20 cellular contexts compared by ENCODE assay signal in the genomic region with DNA sequence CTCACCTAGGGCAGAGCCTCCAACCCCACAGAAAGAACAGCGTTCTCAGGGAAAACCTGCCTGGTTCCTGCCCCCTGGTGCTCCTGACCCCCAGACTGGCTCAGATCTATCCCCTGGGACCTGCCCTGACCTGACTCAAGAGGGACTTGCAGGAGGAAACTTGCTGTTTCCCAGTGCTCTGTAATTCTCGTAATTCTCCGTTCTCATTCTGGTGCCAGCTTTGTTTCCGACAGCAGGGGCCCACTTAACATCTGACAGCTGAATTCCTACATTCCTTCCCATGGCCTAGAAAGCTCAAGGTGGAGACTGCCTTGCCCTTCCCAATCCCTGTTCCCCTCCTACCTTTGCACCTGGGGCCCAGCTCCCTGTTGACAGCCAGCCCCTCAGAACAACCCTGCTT. TPM values are rescaled to one million over a fixed set of nuclear protein-coding genes. Genes with fewer than 3 reads are reported as not detected.
A peak's percentile ranks its signal among the peaks of the same experiment; 100 is the strongest.
DNase-seq lines count a peak whose midpoint lies in the region; ATAC-seq and TF ChIP-seq lines count a peak whose summit lies in the region.
"Had no signal": no experiment of that assay in that cellular context is flagged by ENCODE, and none has a peak within 500 bp of the region (broad histone marks: within the 10 kb centered on the region; RNA-seq: fewer than 3 reads in every experiment).

No MANE protein-coding gene starts in this region.

- WGBS in H9 (ENCODE audit: extremely low coverage, insufficient read length, low lambda C conversion rate), result no CpG with 5 or more reads among the region's 4 CpGs
- WGBS in esophagus squamous epithelium, 2 donors, result 8 to 13% methylated on average over 3 to 4 of the region's 4 CpGs

- H3K9me3 ChIP-seq in H9 (ENCODE audit: control insufficient read depth, low read depth, low read length) (no peaks in the 10 kb centered on the region), neural progenitor cell (ENCODE audit: low read depth) (no peaks in the 10 kb centered on the region), esophagus squamous epithelium (peaks cover 0 to 3% (median 3%) of the 10 kb centered on the region in 3 donors)
- H3K9me3 ChIP-seq: left lung, psoas muscle had no signal

- no peak overlapping the region for H2BK120ac ChIP-seq in H9 (ENCODE audit: low read depth, low read length, poor library complexity, severe bottlenecking)

- no peak overlapping the region for H2BK5ac ChIP-seq in H9 (ENCODE audit: insufficient read length, low read length)

- H3K27ac Mint-ChIP-seq in T-helper 1 cell treated with Interleukin-12 subunit alpha and Interleukin-12 subunit beta and Interleukin-4 antibody, amounts not matched to agents 30 μg/mL and 1 μg/mL, for 36 hours, result peak overlapping the region; percentile 91
- H3K27ac Mint-ChIP-seq in H9, result peak overlapping the region; percentile 86 to 98 (median 92)
- peak overlapping the region; percentile 67 for H3K27ac Mint-ChIP-seq in central memory CD8-positive, alpha-beta T cell (ENCODE audit: low read depth)
- no peak overlapping the region for H3K27ac Mint-ChIP-seq in neural progenitor cell
- H3K27ac Mint-ChIP-seq: CD4-positive, alpha-beta T cell had no signal

- H4K5ac ChIP-seq in H9 (ENCODE audit: insufficient read length, low read depth, low read length), result no peak overlapping the region

- intact Hi-C loops in esophagus squamous epithelium (cut with DNase I), result no loop called here

- H3K79me1 ChIP-seq in H9 (ENCODE audit: insufficient read depth, low read depth, low read length, poor library complexity, severe bottlenecking), result no peaks in the 10 kb centered on the region

- no peak for TF ChIP-seq CTCF in H9 (conservative IDR thresholded peaks at IDR 0.05)
- no peak for TF ChIP-seq CTCF in neural progenitor cell (IDR thresholded peaks at IDR 0.05)
- no peak for TF ChIP-seq CTCF in esophagus squamous epithelium (IDR thresholded peaks at IDR 0.05)

- no peak for ATAC-seq in central memory CD8-positive, alpha-beta T cell (replicated peaks; ENCODE audit: extremely low read depth, poor library complexity, severe bottlenecking)
- no peak for ATAC-seq in GM19395 (IDR thresholded peaks at IDR 0.05; ENCODE audit: unreplicated experiment)
- ATAC-seq: left lung, psoas muscle had no signal

- H3K36me3 Mint-ChIP-seq in T-helper 1 cell treated with Interleukin-12 subunit alpha and Interleukin-12 subunit beta and Interleukin-4 antibody, amounts not matched to agents 30 μg/mL and 1 μg/mL, for 36 hours (ENCODE audit: low read depth), result peaks cover 9% of the 10 kb centered on the region
- H3K36me3 Mint-ChIP-seq in H9 (ENCODE audit: insufficient read depth in 1 of 3, low read depth in 3 of 3) (peaks cover 7 to 11% (median 8%) of the 10 kb centered on the region in 3 experiments; a peak in 6 of 7 replicates), neural progenitor cell (no peaks in the 10 kb centered on the region)
- no peaks in the 10 kb centered on the region for H3K36me3 Mint-ChIP-seq in central memory CD8-positive, alpha-beta T cell (ENCODE audit: insufficient read depth)

- H3K27me3 ChIP-seq in H9 (ENCODE audit: insufficient read depth, low read length) (no peaks in the 10 kb centered on the region), neural progenitor cell (no peaks in the 10 kb centered on the region), esophagus squamous epithelium (peaks cover 0 to 35% (median 0%) of the 10 kb centered on the region in 4 donors)
- H3K27me3 ChIP-seq: brain microvascular endothelial cell, left lung had no signal

- no peaks in the 10 kb centered on the region for H3K79me2 ChIP-seq in H9 (ENCODE audit: insufficient read depth, low read length)
- no peaks in the 10 kb centered on the region for H3K79me2 ChIP-seq in neural progenitor cell (ENCODE audit: low read depth)
- H3K79me2 ChIP-seq: hepatocyte had no signal

- H3T11ph ChIP-seq in H9 (ENCODE audit: low read length), result no peak overlapping the region

- peak overlapping the region; percentile 38; the same call in 1 of the 2 replicates for H3K14ac ChIP-seq in H9 (ENCODE audit: insufficient read depth, low read length)

- H3K9me3 Mint-ChIP-seq in T-helper 1 cell treated with Interleukin-12 subunit alpha and Interleukin-12 subunit beta and Interleukin-4 antibody, amounts not matched to agents 30 μg/mL and 1 μg/mL, for 36 hours, result peaks cover 12% of the 10 kb centered on the region
- peaks cover 19 to 24% of the 10 kb centered on the region in 2 experiments for H3K9me3 Mint-ChIP-seq in H9
- H3K9me3 Mint-ChIP-seq in central memory CD8-positive, alpha-beta T cell, result no peaks in the 10 kb centered on the region
- H3K9me3 Mint-ChIP-seq in neural progenitor cell, result peaks cover 10% of the 10 kb centered on the region

- peaks cover 6% of the 10 kb centered on the region; the same call in 1 of the 2 replicates for H3K4me1 ChIP-seq in H9 (ENCODE audit: insufficient read depth, low read length)
- H3K4me1 ChIP-seq in neural progenitor cell, result peaks cover 5% of the 10 kb centered on the region
- H3K4me1 ChIP-seq in esophagus squamous epithelium, result peaks cover 0 to 17% (median 8%) of the 10 kb centered on the region in 3 donors
- H3K4me1 ChIP-seq: psoas muscle had no signal

- no peak overlapping the region for H3K4me3 ChIP-seq in neural progenitor cell
- no peak overlapping the region for H3K4me3 ChIP-seq in esophagus squamous epithelium
- H3K4me3 ChIP-seq: hepatocyte, left lung, psoas muscle, SK-N-MC had no signal

- H3K56ac ChIP-seq in H9 (ENCODE audit: insufficient read length, low read depth, low read length), result no peak overlapping the region

- peak overlapping the region; percentile 70 for H3K18ac ChIP-seq in H9 (ENCODE audit: insufficient read length, low read depth, low read length)

- H3K4ac ChIP-seq in H9 (ENCODE audit: low read depth, low read length), result no peak overlapping the region

- no peak overlapping the region for H2BK15ac ChIP-seq in H9 (ENCODE audit: low read depth, low read length)

- H3K36me3 ChIP-seq in neural progenitor cell, result no peaks in the 10 kb centered on the region
- H3K36me3 ChIP-seq in esophagus squamous epithelium, result no peaks in the 10 kb centered on the region
- H3K36me3 ChIP-seq: brain microvascular endothelial cell, left lung had no signal

- no peak overlapping the region for H3K27ac ChIP-seq in H9 (ENCODE audit: insufficient read length, low read depth, low read length)
- no peak overlapping the region for H3K27ac ChIP-seq in neural progenitor cell
- peak overlapping the region in 2 of 4 donors; percentile 48 to 61 for H3K27ac ChIP-seq in esophagus squamous epithelium
- H3K27ac ChIP-seq: 22Rv1, brain microvascular endothelial cell, hepatocyte, left lung, psoas muscle, SK-N-MC had no signal

- H2BK20ac ChIP-seq in H9 (ENCODE audit: low read depth, low read length, poor library complexity, severe bottlenecking), result no peak overlapping the region

- no peak overlapping the region for H3K23ac ChIP-seq in H9 (ENCODE audit: insufficient read length, low read depth, low read length)

- H4K8ac ChIP-seq in H9 (replicated peaks; ENCODE audit: insufficient read length, low read depth, low read length), result no peak overlapping the region

- no peaks in the 10 kb centered on the region for H3K23me2 ChIP-seq in H9 (ENCODE audit: insufficient read length, low read depth, low read length, poor library complexity, severe bottlenecking)

- H3K9ac ChIP-seq in H9 (ENCODE audit: extremely low read depth, insufficient read length, low read length), result no peak overlapping the region
- H3K9ac ChIP-seq in neural progenitor cell, result no peak overlapping the region

- H2AK5ac ChIP-seq in H9 (ENCODE audit: insufficient read length, low read length), result no peak overlapping the region

- H4K20me1 ChIP-seq in H9 (ENCODE audit: control insufficient read depth, insufficient read depth, insufficient read length), result no peaks in the 10 kb centered on the region
- H4K20me1 ChIP-seq in neural progenitor cell (ENCODE audit: low read depth), result no peaks in the 10 kb centered on the region

- no peak overlapping the region for H2BK12ac ChIP-seq in H9 (ENCODE audit: insufficient read length, low read depth, low read length)

- no peak for DNase-seq in T-helper 1 cell
- peak; percentile 81 for DNase-seq in H9
- DNase-seq in central memory CD8-positive, alpha-beta T cell (ENCODE audit: low spot score in 2 of 2), result no peak
- DNase-seq in neural progenitor cell (ENCODE audit: low spot score), result peak; percentile 45
- DNase-seq in esophagus squamous epithelium (lab: John Stamatoyannopoulos, UW), result no peak
- DNase-seq in RPMI8226, result no peak
- DNase-seq: activated CD8-positive, alpha-beta memory T cell treated with anti-CD3 and anti-CD28 coated beads, Interleukin-2, amount 50 U/mL, for 48 hours; brain microvascular endothelial cell; CD4-positive, alpha-beta T cell; DND-41; left lung; NCI-H146; NCI-H345; psoas muscle had no signal

- no peaks in the 10 kb centered on the region for H3F3A ChIP-seq in neural progenitor cell (ENCODE audit: low read depth)

- no peak overlapping the region for H2AFZ ChIP-seq in H9 (ENCODE audit: low read length)
- no peak overlapping the region for H2AFZ ChIP-seq in neural progenitor cell (replicated peaks)
- H2AFZ ChIP-seq: hepatocyte had no signal

- peak overlapping the region; percentile 72 for H3K4me3 Mint-ChIP-seq in T-helper 1 cell treated with Interleukin-12 subunit alpha and Interleukin-12 subunit beta and Interleukin-4 antibody, amounts not matched to agents 30 μg/mL and 1 μg/mL, for 36 hours
- peak overlapping the region; percentile 8 to 21; a peak in 3 of 5 replicates for H3K4me3 Mint-ChIP-seq in H9
- no peak overlapping the region for H3K4me3 Mint-ChIP-seq in central memory CD8-positive, alpha-beta T cell
- H3K4me3 Mint-ChIP-seq in neural progenitor cell, result no peak overlapping the region
- H3K4me3 Mint-ChIP-seq: CD4-positive, alpha-beta T cell had no signal

- H3K4me2 ChIP-seq in H9 (ENCODE audit: insufficient read depth, insufficient read length, low read length) (peak overlapping the region; percentile 31), neural progenitor cell (no peak overlapping the region)
- H3K4me2 ChIP-seq: hepatocyte had no signal

- peaks cover 8% of the 10 kb centered on the region for H3K27me3 Mint-ChIP-seq in T-helper 1 cell treated with Interleukin-12 subunit alpha and Interleukin-12 subunit beta and Interleukin-4 antibody, amounts not matched to agents 30 μg/mL and 1 μg/mL, for 36 hours (ENCODE audit: low read depth)
- peaks cover 94% of the 10 kb centered on the region for H3K27me3 Mint-ChIP-seq in H9 (ENCODE audit: low read depth)
- peaks cover 89% of the 10 kb centered on the region for H3K27me3 Mint-ChIP-seq in central memory CD8-positive, alpha-beta T cell
- peaks cover 14% of the 10 kb centered on the region for H3K27me3 Mint-ChIP-seq in neural progenitor cell (ENCODE audit: insufficient read depth, low read depth)

- TF ChIP-seq POLR2A in esophagus squamous epithelium (IDR thresholded peaks at IDR 0.05), result no peak

- H4K91ac ChIP-seq in H9 (ENCODE audit: insufficient read length, low read depth, low read length), result peak overlapping the region; percentile 30

- H3K4me1 Mint-ChIP-seq in T-helper 1 cell treated with Interleukin-12 subunit alpha and Interleukin-12 subunit beta and Interleukin-4 antibody, amounts not matched to agents 30 μg/mL and 1 μg/mL, for 36 hours (ENCODE audit: low read depth), result peaks cover 32% of the 10 kb centered on the region
- H3K4me1 Mint-ChIP-seq in H9 (peaks cover 22 to 27% of the 10 kb centered on the region in 2 experiments), neural progenitor cell (peaks cover 6% of the 10 kb centered on the region)
- peaks cover 7% of the 10 kb centered on the region for H3K4me1 Mint-ChIP-seq in central memory CD8-positive, alpha-beta T cell

RNA-seq across cellular contexts. Expression of gene CSF2RB, which starts 12.5 kb away (rescaled TPM):
- total RNA-seq in H9 (2021) (not detected in 2 replicates), neural progenitor cell (ENCODE audit: low replicate concordance) (0.03 TPM in 1 of 2 replicates, not detected in the other), esophagus squamous epithelium (1 to 10 TPM; 1.5 to 6.1 (median 2.9) TPM)
- total RNA-seq: HT-29 had no signal

RNA-seq across cellular contexts. Expression of gene NCF4, which starts 40.1 kb away (rescaled TPM):
- total RNA-seq in H9 (2021) (not detected in 2 replicates), neural progenitor cell (ENCODE audit: low replicate concordance) (not detected in 2 replicates), esophagus squamous epithelium (10 to 100 TPM in 2 of 4 donors, 1 to 10 TPM in 2; 2.1 to 15.1 (median 8.4) TPM)
- total RNA-seq: HT-29 had no signal

Comparison
In these comparisons a context has a peak if more than half of its experiments do, and no peak if none do; other contexts are left out.
1. H3K4me3 Mint-ChIP-seq: peak in T-helper 1 cell treated with Interleukin-12 subunit alpha and Interleukin-12 subunit beta and Interleukin-4 antibody, amounts not matched to agents 30 μg/mL and 1 μg/mL, for 36 hours (single experiment) and H9 (2 of 2); none in central memory CD8-positive, alpha-beta T cell (single experiment) and neural progenitor cell (single experiment).
2. DNase-seq: peak in H9 (single experiment) and neural progenitor cell (single experiment); none in T-helper 1 cell (0 of 5), central memory CD8-positive, alpha-beta T cell (0 of 2), esophagus squamous epithelium (single experiment) and RPMI8226 (single experiment).